In genomic region chr4:42398448-42399355, GRCh38 we compare ENCODE assay signal across 8 cellular contexts. TPM values are rescaled to one million over a fixed set of nuclear protein-coding genes. Genes with fewer than 3 reads are reported as not detected.
DNase-seq lines count a peak whose midpoint lies in the region; ATAC-seq and TF ChIP-seq lines count a peak whose summit lies in the region.

No MANE protein-coding gene starts in this region.

- peak overlapping the region; percentile 69 for H3K4me3 ChIP-seq in GM12864 (ENCODE audit: low read depth, low read length)
- peak overlapping the region; percentile 90 for H3K4me3 ChIP-seq in PC-3 (ENCODE audit: low read length)

- TSS peak; percentile 75 for BruUV-seq in PC-3 (replicated peaks; lab: Mats Ljungman, UMichigan)

- H3K4me2 ChIP-seq in PC-3 (ENCODE audit: low read length) = peak overlapping the region; percentile 91

- intact Hi-C loops in PC-3 (cut with micrococcal nuclease) = no loop called here

- H3K27ac ChIP-seq in PC-3 (ENCODE audit: low read length) (no peak overlapping the region), foreskin keratinocyte (no peak overlapping the region)

- H3K9ac ChIP-seq in PC-3 (ENCODE audit: low read length) = peak overlapping the region; percentile 69

- no peaks in the 10 kb centered on the region for H3K27me3 ChIP-seq in PC-3 (ENCODE audit: low read length)
- peaks cover 83% of the 10 kb centered on the region for H3K27me3 ChIP-seq in foreskin keratinocyte

- peaks cover 45% of the 10 kb centered on the region for H3K79me2 ChIP-seq in PC-3 (ENCODE audit: low read length)

- ATAC-seq in PC-3 (no peak; the same call in 1 of the 2 replicates), foreskin keratinocyte (peak; percentile 14), GM21367 (IDR thresholded peaks at IDR 0.05; ENCODE audit: unreplicated experiment) (no peak)

- peak overlapping the region; percentile 97 for H2AFZ ChIP-seq in PC-3 (ENCODE audit: low read length)

- H3K9me2 ChIP-seq in PC-3 (replicated peaks; ENCODE audit: low read length) = no peaks in the 10 kb centered on the region

- H3K9me3 ChIP-seq in PC-3 (ENCODE audit: low read length) = no peaks in the 10 kb centered on the region

- no peaks in the 10 kb centered on the region for H3F3A ChIP-seq in PC-3 (ENCODE audit: low read length, unreplicated experiment)

- no peaks in the 10 kb centered on the region for H4K20me1 ChIP-seq in PC-3 (ENCODE audit: low read length)

- H3K4me1 ChIP-seq in PC-3 (ENCODE audit: insufficient read depth, low read length) (peaks cover 11% of the 10 kb centered on the region; the same call in 1 of the 2 replicates), foreskin keratinocyte (no peaks in the 10 kb centered on the region)

- no peaks in the 10 kb centered on the region for H3K36me3 ChIP-seq in PC-3 (ENCODE audit: low read depth, low read length)

- CTCF ChIA-PET in PC-3 (lab: Charles Lee) = no interaction called here

- DNase-seq in GM12864 (ENCODE audit: low read depth) (no peak), PC-3 (peak; percentile 9), foreskin keratinocyte (peak in 1 of 2 donors; percentile 10), retina (peak; percentile 79), glomerular visceral epithelial cell (ENCODE audit: extremely low spot score) (no peak), superior temporal gyrus (ENCODE audit: extremely low spot score) (no peak), NCI-H1694 treated with DMSO at 0.1 percent for 48 hours (lab: John Stamatoyannopoulos, UW) (no peak)

- POLR2A ChIA-PET in PC-3 (lab: Charles Lee; ENCODE audit: unreplicated experiment) = no interaction called here

- TF ChIP-seq CTCF in GM12864 (IDR thresholded peaks at IDR 0.05; ENCODE audit: low read depth, low read length, missing control alignments) (peak; percentile 20), PC-3 (conservative IDR thresholded peaks at IDR 0.05; ENCODE audit: low read depth, low read length) (no peak; the same call in 1 of the 2 replicates), foreskin keratinocyte (conservative IDR thresholded peaks at IDR 0.05) (no peak)

RNA-seq across cellular contexts. Expression of gene SHISA3, which starts 1.4 kb away (rescaled TPM):
- total RNA-seq in PC-3 (2014; rRNA removed) (29.5 and 33.5 TPM in 2 replicates), foreskin keratinocyte (not detected in 2 replicates)
- not detected in 2 replicates for polyA plus RNA-seq in foreskin keratinocyte

Comparison
In these comparisons a context has a peak if more than half of its experiments do, and no peak if none do; other contexts are left out.
1. DNase-seq: peak in PC-3 (single experiment) and retina (single experiment); none in GM12864 (single experiment), glomerular visceral epithelial cell (single experiment), superior temporal gyrus (single experiment) and NCI-H1694 treated with DMSO at 0.1 percent for 48 hours (single experiment).
2. RNA of gene SHISA3, which starts 1.4 kb away (total RNA-seq): 29.5 to 33.5 TPM in PC-3; not detected in foreskin keratinocyte; every median in the first group is over 10 times any median in the second.